Comparison of ENCODE assay signal across 8 cellular contexts in genomic region chr2:127637725-127638252, GRCh38. TPM values are rescaled to one million over a fixed set of nuclear protein-coding genes. Genes with fewer than 3 reads are reported as not detected.
DNase-seq lines count a peak whose midpoint lies in the region; ATAC-seq, FAIRE-seq and TF ChIP-seq lines count a peak whose summit lies in the region.

No MANE protein-coding gene starts in this region.

- H3K36me3 ChIP-seq in body of pancreas (replicated peaks in 1 of 2; ENCODE audit: insufficient read depth in 1 of 2, low read depth in 2 of 2): no peaks in the 10 kb centered on the region
- no peaks in the 10 kb centered on the region for H3K36me3 ChIP-seq in BE2C

- DNase-seq in CD1c-positive myeloid dendritic cell (ENCODE audit: extremely low spot score) (peak; percentile 57), Kasumi-1 (lab: John Stamatoyannopoulos, UW) (peak; percentile 42 to 69), body of pancreas (no peak), kidney glomerular epithelial cell (lab: John Stamatoyannopoulos, UW) (peak; percentile 82), urothelium cell line (ENCODE audit: low spot score) (peak; percentile 89), BE2C (no peak), NOMO-1 treated with dmso at 0.1 percent for 144 hours (lab: John Stamatoyannopoulos, UW; ENCODE audit: unreplicated experiment) (no peak)

- H3K27ac ChIP-seq in body of pancreas: peak overlapping the region in 2 of 4 donors; percentile 28 to 50

- TF ChIP-seq CTCF in body of pancreas (IDR thresholded peaks at IDR 0.05) (no peak), BE2C (IDR thresholded peaks at IDR 0.05; ENCODE audit: low read depth, low read length) (no peak)

- H3K27me3 ChIP-seq in body of pancreas (no peaks in the 10 kb centered on the region), BE2C (no peaks in the 10 kb centered on the region)

- no peak overlapping the region for H3K4me3 ChIP-seq in body of pancreas
- no peak overlapping the region for H3K4me3 ChIP-seq in BE2C (ENCODE audit: low read depth, low read length)

- peak; percentile 96 for FAIRE-seq in urothelium cell line (lab: Jason Lieb, UNC)

- ATAC-seq in body of pancreas: peak; percentile 33
- no peak for ATAC-seq in HG03442 (IDR thresholded peaks at IDR 0.05; ENCODE audit: unreplicated experiment)

- peaks cover 5% of the 10 kb centered on the region for H3K4me1 ChIP-seq in body of pancreas
- peaks cover 6% of the 10 kb centered on the region for H3K4me1 ChIP-seq in BE2C

- H3K9me3 ChIP-seq in body of pancreas (no peaks in the 10 kb centered on the region), BE2C (no peaks in the 10 kb centered on the region)

- 57 to 61% methylated on average over 7 to 8 of the region's 8 CpGs for whole genome bisulfite sequencing in body of pancreas, 2 donors

- TF ChIP-seq POLR2A in body of pancreas (IDR thresholded peaks at IDR 0.05): no peak

- intact Hi-C loops in body of pancreas (cut with DNase I): no loop called here

RNA-seq across cellular contexts. Expression of gene GPR17, which starts 8.2 kb away (rescaled TPM):
- under 1 TPM in 1 of 2 donors, not detected in 1; 0.26 TPM for total RNA-seq in body of pancreas
- not detected for polyA plus RNA-seq in BE2C (2012; ENCODE audit: insufficient read depth, insufficient read length, low read depth)

RNA-seq across cellular contexts. Expression of gene LIMS2, which starts 37.5 kb away (rescaled TPM):
- 10 to 100 TPM in 1 of 2 donors, 1 to 10 TPM in 1; 9.6 to 21.4 TPM for total RNA-seq in body of pancreas
- polyA plus RNA-seq in BE2C (2012; ENCODE audit: insufficient read depth, insufficient read length, low read depth): 3.2 TPM

Comparison
In these comparisons a context has a peak if more than half of its experiments do, and no peak if none do; other contexts are left out.
1. DNase-seq: peak in CD1c-positive myeloid dendritic cell (single experiment), Kasumi-1 (2 of 2), kidney glomerular epithelial cell (single experiment) and urothelium cell line (single experiment); none in body of pancreas (0 of 4), BE2C (single experiment) and NOMO-1 treated with dmso at 0.1 percent for 144 hours (single experiment).